In genomic region chr1:192086643-192087042, GRCh38 we compare ENCODE assay signal across 16 cellular contexts.
"Had no signal": no experiment of that assay in that cellular context is flagged by ENCODE, and none has a peak within 500 bp of the region (broad histone marks: within the 10 kb centered on the region; RNA-seq: fewer than 3 reads in every experiment).

No MANE protein-coding gene starts in this region.

- H3K4me1 ChIP-seq: foreskin keratinocyte, psoas muscle had no signal

- H3K27me3 ChIP-seq: foreskin keratinocyte, neutrophil had no signal

- H3K36me3 ChIP-seq: neutrophil had no signal

- H3K27ac ChIP-seq: coronary artery, foreskin keratinocyte, neutrophil, psoas muscle had no signal

- H3K4me3 ChIP-seq: coronary artery, psoas muscle had no signal

- DNase-seq: effector CD4-positive, alpha-beta T cell; endodermal cell; erythroblast; foreskin keratinocyte; kidney glomerular epithelial cell; mammary epithelial cell; naive thymus-derived CD8-positive, alpha-beta T cell; psoas muscle; right cardiac atrium; small intestine; stimulated activated CD4-positive, alpha-beta T cell treated with anti-CD3 and anti-CD28 coated beads, Interleukin-2, amount 100 ng/mL, for 48 hours; stimulated activated naive CD4-positive, alpha-beta T cell treated with Interleukin-2 at 50 U/mL for 16 hours; trophoblast cell had no signal

- ATAC-seq: foreskin keratinocyte; left lobe of liver; naive thymus-derived CD8-positive, alpha-beta T cell; psoas muscle; right cardiac atrium had no signal

- H3K9me3 ChIP-seq: neutrophil, psoas muscle had no signal
